18 cellular contexts compared by ENCODE assay signal in the genomic region with DNA sequence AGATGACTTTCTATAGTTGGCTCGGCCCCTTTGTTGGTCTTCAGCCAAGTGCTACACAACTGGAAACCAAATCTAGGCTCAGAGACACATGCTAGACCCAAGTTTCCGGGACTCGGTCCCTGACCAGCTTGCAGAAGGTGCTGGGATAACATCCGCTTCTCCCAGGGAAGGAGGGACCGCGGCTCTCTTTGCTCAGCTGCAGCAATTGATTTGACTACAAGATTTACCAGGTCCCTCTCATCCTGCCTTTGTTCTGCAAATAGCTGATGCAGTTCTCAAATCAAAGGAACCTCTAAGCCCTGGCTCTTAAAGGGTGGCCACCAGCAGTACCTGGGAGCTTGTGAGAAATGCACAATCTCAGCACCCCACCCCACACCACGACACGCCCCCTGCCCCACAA.
DNase-seq lines count a peak whose midpoint lies in the region; ATAC-seq, FAIRE-seq and TF ChIP-seq lines count a peak whose summit lies in the region.
"Had no signal": no experiment of that assay in that cellular context is flagged by ENCODE, and none has a peak within 500 bp of the region (broad histone marks: within the 10 kb centered on the region; RNA-seq: fewer than 3 reads in every experiment).

No MANE protein-coding gene starts in this region.

- H3K36me3 Mint-ChIP-seq in nephron progenitor cell (ENCODE audit: low read depth): no peaks in the 10 kb centered on the region
- H3K36me3 Mint-ChIP-seq: CD8-positive, alpha-beta memory T cell had no signal

- TF ChIP-seq CTCF in H1 (IDR thresholded peaks at IDR 0.05; ENCODE audit: control extremely low read depth in 1 of 3, insufficient read depth in 1 of 3, low read depth in 1 of 3, low read length in 3 of 3) (peak in 2 of 3 experiments; percentile 16 to 34; a peak in 2 of 4 replicates), nephron progenitor cell (IDR thresholded peaks at IDR 0.05) (peak; percentile 13)

- no peak overlapping the region for H4K91ac ChIP-seq in H1 (replicated peaks; ENCODE audit: insufficient read length, low read length)

- no peak overlapping the region for H3K27ac Mint-ChIP-seq in nephron progenitor cell
- H3K27ac Mint-ChIP-seq: CD8-positive, alpha-beta memory T cell had no signal

- H3K4me1 Mint-ChIP-seq in nephron progenitor cell: peaks cover 69% of the 10 kb centered on the region
- H3K4me1 Mint-ChIP-seq: CD8-positive, alpha-beta memory T cell had no signal

- CTCF ChIA-PET in H1 (lab: Charles Lee; ENCODE audit: partially characterized antibody): interaction anchor here (0.9 to 1.9 kb wide), 12 partner anchors 12 to 362 kb away, joined by 3 to 5 read pairs (median 3); no protein-coding TSS in a partner anchor

- H2AK5ac ChIP-seq in H1 (ENCODE audit: low read depth, low read length): no peak overlapping the region

- no peak for TF ChIP-seq POLR2A in H1 (IDR thresholded peaks at IDR 0.05; ENCODE audit: control extremely low read depth in 1 of 2, low read depth in 2 of 2, low read length in 2 of 2)

- POLR2A ChIA-PET in H1 (lab: Charles Lee; ENCODE audit: partially characterized antibody): no interaction called here

- H3K18ac ChIP-seq in H1 (ENCODE audit: extremely low read depth, low read length): no peak overlapping the region

- no peak for TF ChIP-seq EP300 in H1 (IDR thresholded peaks at IDR 0.05; ENCODE audit: borderline replicate concordance in 1 of 2, low read depth in 2 of 2, low read length in 2 of 2)

- no peaks in the 10 kb centered on the region for H3K9me3 ChIP-seq in H1 (ENCODE audit: insufficient read depth in 2 of 2, low read depth in 1 of 2, low read length in 1 of 2)
- H3K9me3 ChIP-seq: MG63 had no signal

- H3K9ac ChIP-seq in H1 (replicated peaks in 1 of 4; ENCODE audit: extremely low read depth in 1 of 4, low read depth in 3 of 4, low read length in 3 of 4): no peak overlapping the region
- H3K9ac ChIP-seq: KMS-11 had no signal

- peaks cover 6 to 31% (median 22%) of the 10 kb centered on the region in 4 experiments; a peak in 6 of 7 replicates for H3K4me1 ChIP-seq in H1 (replicated peaks in 1 of 4; ENCODE audit: control insufficient read depth in 3 of 4, insufficient read depth in 4 of 4, low read length in 3 of 4)

- 0 out of 7 replicates have a peak, but pooled peaks cover 0 to 2% (median 0%) of the 10 kb centered on the region in 4 experiments for H3K27me3 ChIP-seq in H1 (replicated peaks in 1 of 4; ENCODE audit: control insufficient read depth in 3 of 4, extremely low read depth in 1 of 4, insufficient read depth in 3 of 4, low read length in 3 of 4)

- no peaks in the 10 kb centered on the region for H4K20me1 ChIP-seq in H1 (replicated peaks in 1 of 2; ENCODE audit: control insufficient read depth in 1 of 2, insufficient read depth in 2 of 2, low read length in 2 of 2)

- H3K27ac ChIP-seq in H1 (ENCODE audit: low read depth, low read length): no peak overlapping the region
- H3K27ac ChIP-seq: 22Rv1, KMS-11 had no signal

- no peaks in the 10 kb centered on the region for H3K23me2 ChIP-seq in H1 (ENCODE audit: low read depth, low read length)

- H3K79me1 ChIP-seq in H1 (ENCODE audit: low read depth, low read length): no peaks in the 10 kb centered on the region

- no peak overlapping the region for H3K14ac ChIP-seq in H1 (ENCODE audit: insufficient read length)

- H3K36me3 ChIP-seq in H1 (ENCODE audit: control insufficient read depth in 2 of 4, insufficient read depth in 4 of 4, low read length in 3 of 4): no peaks in the 10 kb centered on the region
- H3K36me3 ChIP-seq: MG63 had no signal

- peak overlapping the region; percentile 7 for H2BK120ac ChIP-seq in H1 (replicated peaks; ENCODE audit: low read depth, low read length)

- H2BK5ac ChIP-seq in H1 (ENCODE audit: low read depth, low read length): no peak overlapping the region

- 0 out of 2 replicates have a peak overlapping the region, but pooled peaks have one; percentile 23 for H2BK20ac ChIP-seq in H1 (ENCODE audit: low read length)

- H2BK15ac ChIP-seq in H1 (ENCODE audit: low read length): no peak overlapping the region

- H3K4me3 ChIP-seq in H1 (ENCODE audit: extremely low read depth in 1 of 4, insufficient read depth in 2 of 4, low read depth in 3 of 4, low read length in 4 of 4): no peak overlapping the region
- H3K4me3 ChIP-seq: MG63 had no signal

- no peak for ATAC-seq in HG03571 (IDR thresholded peaks at IDR 0.05; ENCODE audit: unreplicated experiment)
- ATAC-seq: HepG2, PC-3 had no signal

- peak overlapping the region; percentile 65 for H3K4me3 Mint-ChIP-seq in nephron progenitor cell
- H3K4me3 Mint-ChIP-seq: CD8-positive, alpha-beta memory T cell had no signal

- WGBS in H1 (ENCODE audit: extremely low coverage in 1 of 2, insufficient coverage in 1 of 2, insufficient read length in 1 of 2, insufficient replicate concordance in 2 of 2, low coverage in 1 of 2, low lambda C conversion rate in 2 of 2, missing lambda C conversion rate in 1 of 2), 2 experiments: 54% methylated on average over 8 of the region's 8 CpGs; no CpG with 5 or more reads in 1 of the 2 experiments

- H3K4me2 ChIP-seq in H1 (ENCODE audit: insufficient read depth in 1 of 2, low read depth in 2 of 2, low read length in 2 of 2): no peak overlapping the region; a peak in 1 of 4 replicates
- H3K4me2 ChIP-seq: KMS-11 had no signal

- no peak overlapping the region for H2AFZ ChIP-seq in H1 (ENCODE audit: low read length)

- TF ChIP-seq RAD21 in H1 (IDR thresholded peaks at IDR 0.05 in 1 of 2, conservative IDR thresholded peaks at IDR 0.05 in 1 of 2; ENCODE audit: low read depth in 2 of 2, low read length in 2 of 2): peak in 1 of 2 experiments; percentile 31; a peak in 2 of 4 replicates

- no peak overlapping the region for H2BK12ac ChIP-seq in H1 (ENCODE audit: low read depth, low read length)

- H3K56ac ChIP-seq in H1 (replicated peaks; ENCODE audit: insufficient read length, low read depth, low read length): no peak overlapping the region

- DNase-seq in DMS153 (lab: John Stamatoyannopoulos, UW) (peak; percentile 41), DMS153 treated with DMSO at 0.1 percent for 48 hours (lab: John Stamatoyannopoulos, UW; ENCODE audit: unreplicated experiment) (no peak), NCI-H146 treated with DMSO at 0.1 percent for 48 hours (lab: John Stamatoyannopoulos, UW; ENCODE audit: unreplicated experiment) (peak; percentile 82), H1 (ENCODE audit: low read depth in 1 of 2, low spot score in 2 of 2) (no peak), nephron progenitor cell (no peak), NCI-H2107 treated with DMSO at 0.1 percent for 48 hours (lab: John Stamatoyannopoulos, UW; ENCODE audit: unreplicated experiment) (no peak)
- no peak for DNase-seq in activated CD8-positive, alpha-beta memory T cell treated with anti-CD3 and anti-CD28 coated beads, Interleukin-2, amount 50 U/mL, for 48 hours
- DNase-seq: CD8-positive, alpha-beta memory T cell; DMS 273 treated with DMSO at 0.1 percent for 48 hours; MG63; NCI-H1105 treated with DMSO at 0.1 percent for 48 hours; NCI-H2029; NCI-H345; PC-3 had no signal

- H3K4ac ChIP-seq in H1 (replicated peaks; ENCODE audit: insufficient read length, low read depth, low read length): no peak overlapping the region

- H3K27me3 Mint-ChIP-seq in nephron progenitor cell (ENCODE audit: low read depth, poor library complexity): peaks cover 3% of the 10 kb centered on the region

- peak; percentile 86 for FAIRE-seq in H1 (lab: Jason Lieb, UNC)
- FAIRE-seq: HepG2 had no signal

- H4K5ac ChIP-seq in H1 (ENCODE audit: insufficient read length, low read depth, low read length): no peak overlapping the region

- H3K79me2 ChIP-seq in H1 (ENCODE audit: control insufficient read depth in 1 of 2, insufficient read depth in 2 of 2, low read length in 2 of 2): no peaks in the 10 kb centered on the region

- peaks cover 1% of the 10 kb centered on the region for H3K9me3 Mint-ChIP-seq in nephron progenitor cell
- H3K9me3 Mint-ChIP-seq: CD8-positive, alpha-beta memory T cell had no signal

- H3K23ac ChIP-seq in H1 (ENCODE audit: insufficient read length): no peak overlapping the region

- H4K8ac ChIP-seq in H1 (ENCODE audit: extremely low read depth, insufficient read depth, low read length): no peak overlapping the region

TF ChIP-seq in H1, 55 proteins besides CTCF, POLR2A, EP300 and RAD21:
- TF ChIP-seq TCF12 (IDR thresholded peaks at IDR 0.05; ENCODE audit: low read depth, low read length) (0 out of 2 replicates have a peak, but pooled peaks have one; percentile 18), FOSL1 (IDR thresholded peaks at IDR 0.05; ENCODE audit: insufficient read depth, low read depth, low read length) (no peak)

Comparison
In these comparisons a context has a peak if more than half of its experiments do, and no peak if none do; other contexts are left out.
1. DNase-seq: peak in DMS153 (single experiment) and NCI-H146 treated with DMSO at 0.1 percent for 48 hours (single experiment); none in DMS153 treated with DMSO at 0.1 percent for 48 hours (single experiment), H1 (0 of 2), nephron progenitor cell (single experiment), NCI-H2107 treated with DMSO at 0.1 percent for 48 hours (single experiment) and activated CD8-positive, alpha-beta memory T cell treated with anti-CD3 and anti-CD28 coated beads, Interleukin-2, amount 50 U/mL, for 48 hours (single experiment).